ENCODE assay signal across 9 cellular contexts in the genomic region with DNA sequence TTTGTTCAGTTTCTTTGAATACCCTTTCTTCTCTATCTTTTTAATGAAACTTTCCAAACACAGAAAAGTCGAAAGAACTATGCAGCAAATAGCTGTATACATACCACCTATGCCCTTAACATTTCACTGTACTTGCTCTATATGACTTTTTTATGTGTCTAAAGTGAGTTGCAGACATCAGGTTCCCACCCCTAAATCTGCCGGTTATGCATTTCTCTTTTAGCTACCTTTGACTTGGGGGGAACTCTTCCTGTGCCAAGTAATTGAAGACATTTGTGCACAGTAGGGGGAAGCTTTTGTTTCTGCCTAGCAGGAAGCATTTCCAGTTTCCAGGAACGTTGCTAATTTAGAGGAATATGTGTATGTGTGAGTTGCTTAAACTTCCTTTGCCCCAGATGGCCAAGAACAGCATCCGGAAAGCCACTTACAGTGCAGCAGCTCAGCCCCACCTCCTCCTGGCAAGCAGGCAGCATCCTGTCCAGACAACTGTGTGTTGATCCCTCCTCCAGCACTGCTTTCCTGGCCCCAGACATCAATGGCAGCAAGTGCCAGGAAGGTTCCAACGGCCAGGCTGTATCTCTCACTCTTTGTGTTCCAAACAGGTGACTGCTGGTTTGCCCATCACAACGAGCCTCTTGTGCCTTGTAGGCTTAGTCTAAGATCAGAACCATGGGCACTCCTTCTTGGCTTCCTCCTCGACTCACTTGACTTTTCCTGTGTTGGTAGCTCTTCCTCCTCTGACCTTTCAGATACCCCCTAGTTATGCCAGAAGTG. TPM values are rescaled to one million over a fixed set of nuclear protein-coding genes. Genes with fewer than 3 reads are reported as not detected.
DNase-seq lines count a peak whose midpoint lies in the region; ATAC-seq and TF ChIP-seq lines count a peak whose summit lies in the region.
"Had no signal": no experiment of that assay in that cellular context is flagged by ENCODE, and none has a peak within 500 bp of the region (broad histone marks: within the 10 kb centered on the region; RNA-seq: fewer than 3 reads in every experiment).

No MANE protein-coding gene starts in this region.

- H3K36me3 ChIP-seq in colonic mucosa (no peaks in the 10 kb centered on the region), mucosa of descending colon (ENCODE audit: low read depth) (no peaks in the 10 kb centered on the region), trophoblast cell (ENCODE audit: control insufficient read depth in 1 of 2, insufficient read depth in 2 of 2, low read length in 2 of 2) (no peaks in the 10 kb centered on the region)

- no peak for TF ChIP-seq CTCF in LNCaP clone FGC (IDR thresholded peaks at IDR 0.05; ENCODE audit: control insufficient read depth, extremely low read depth, insufficient read depth)
- TF ChIP-seq CTCF in colonic mucosa (IDR thresholded peaks at IDR 0.05), result no peak
- no peak for TF ChIP-seq CTCF in mucosa of descending colon (IDR thresholded peaks at IDR 0.05)

- WGBS in trophoblast cell (ENCODE audit: extremely low coverage, insufficient coverage, insufficient read length), result no CpG with 5 or more reads among the region's 7 CpGs

- H3K4me3 ChIP-seq in LNCaP clone FGC (ENCODE audit: low read depth, low read length) (no peak overlapping the region), colonic mucosa (no peak overlapping the region), mucosa of descending colon (no peak overlapping the region), trophoblast cell (ENCODE audit: low read depth, low read length) (no peak overlapping the region)

- no peak overlapping the region for H2BK12ac ChIP-seq in trophoblast cell (ENCODE audit: low read length)

- no peak overlapping the region for H4K8ac ChIP-seq in trophoblast cell (ENCODE audit: low read depth, low read length)

- H3K27ac ChIP-seq in colonic mucosa, result no peak overlapping the region
- H3K27ac ChIP-seq in trophoblast cell (ENCODE audit: low read depth, low read length), result no peak overlapping the region

- H3K18ac ChIP-seq in trophoblast cell (ENCODE audit: low read length), result no peak overlapping the region

- no peak overlapping the region for H3K9ac ChIP-seq in colonic mucosa (ENCODE audit: low read depth in 2 of 2, low read length in 2 of 2)
- no peak overlapping the region for H3K9ac ChIP-seq in trophoblast cell (ENCODE audit: low read length)

- H3K4ac ChIP-seq in trophoblast cell (ENCODE audit: low read depth, low read length), result no peak overlapping the region

- no peak overlapping the region for H3K14ac ChIP-seq in trophoblast cell (ENCODE audit: low read length)

- peak; percentile 77 for ATAC-seq in mucosa of descending colon

- no peaks in the 10 kb centered on the region for H3K27me3 ChIP-seq in colonic mucosa
- H3K27me3 ChIP-seq in trophoblast cell (ENCODE audit: insufficient read depth, low read length), result no peaks in the 10 kb centered on the region

- H4K91ac ChIP-seq in trophoblast cell (ENCODE audit: low read depth, low read length), result no peak overlapping the region

- no peak overlapping the region for H3K23ac ChIP-seq in trophoblast cell (ENCODE audit: low read length)

- H2BK5ac ChIP-seq in trophoblast cell (ENCODE audit: low read depth, low read length, poor library complexity), result no peak overlapping the region

- H3K4me2 ChIP-seq in trophoblast cell (ENCODE audit: low read length), result no peak overlapping the region

- H2AK5ac ChIP-seq in trophoblast cell (ENCODE audit: low read length), result no peak overlapping the region

- H2BK120ac ChIP-seq in trophoblast cell (ENCODE audit: insufficient read depth, low read length, poor library complexity), result no peak overlapping the region

- peak; percentile 9 to 41 for DNase-seq in AML-193 (lab: John Stamatoyannopoulos, UW)
- peak; percentile 31 for DNase-seq in LNCaP clone FGC (ENCODE audit: low read depth)
- peak; percentile 57 for DNase-seq in colonic mucosa
- DNase-seq in mucosa of descending colon, result peak in 1 of 3 donors; percentile 38
- no peak for DNase-seq in trophoblast cell
- DNase-seq in NAMALWA (ENCODE audit: low spot score), result no peak
- DNase-seq in DMS79 (lab: John Stamatoyannopoulos, UW), result no peak
- no peak for DNase-seq in NCI-H345 (lab: John Stamatoyannopoulos, UW)

- no peak overlapping the region for H2AFZ ChIP-seq in trophoblast cell (ENCODE audit: insufficient read depth, low read length, poor library complexity)

- H4K12ac ChIP-seq in trophoblast cell (ENCODE audit: low read depth, low read length), result no peak overlapping the region

- H3K4me1 ChIP-seq in colonic mucosa (no peaks in the 10 kb centered on the region), mucosa of descending colon (ENCODE audit: low read depth) (no peaks in the 10 kb centered on the region), trophoblast cell (ENCODE audit: control insufficient read depth in 1 of 2, insufficient read depth in 2 of 2, low read length in 2 of 2) (no peaks in the 10 kb centered on the region)

- intact Hi-C loops in colonic mucosa (cut with DNase I), result no loop called here
- intact Hi-C loops in mucosa of descending colon (cut with DNase I, micrococcal nuclease), result no loop called here

- no peaks in the 10 kb centered on the region for H3K79me1 ChIP-seq in trophoblast cell (ENCODE audit: low read length)

- no peaks in the 10 kb centered on the region for H3K79me2 ChIP-seq in trophoblast cell (ENCODE audit: control insufficient read depth, insufficient read depth, low read length, poor library complexity)

- H3K9me3 ChIP-seq in colonic mucosa (no peaks in the 10 kb centered on the region), mucosa of descending colon (no peaks in the 10 kb centered on the region), trophoblast cell (ENCODE audit: insufficient read depth, low read depth, low read length) (no peaks in the 10 kb centered on the region)

RNA-seq across cellular contexts. Expression of gene GRAMD1A, which starts 14.7 kb away (rescaled TPM):
- total RNA-seq in colonic mucosa (10 to 100 TPM; 26.3 to 31.0 TPM), mucosa of descending colon (10 to 100 TPM; 32.5 to 53.1 (median 33.8) TPM)
- 48.7 and 50.2 TPM in 2 replicates for polyA plus RNA-seq in trophoblast cell (2013)

RNA-seq across cellular contexts. Expression of gene ZNF792, which starts 21.4 kb away (rescaled TPM):
- total RNA-seq in colonic mucosa (1 to 10 TPM; 6.7 to 8.1 TPM), mucosa of descending colon (1 to 10 TPM; 5.4 to 7.6 (median 6.7) TPM)
- polyA plus RNA-seq in trophoblast cell (2013), result 2.0 and 2.1 TPM in 2 replicates

RNA-seq across cellular contexts. Expression of gene SCN1B, which starts 44.8 kb away (rescaled TPM):
- total RNA-seq in colonic mucosa, result 1 to 10 TPM; 1.8 to 2.1 TPM
- 1 to 10 TPM; 1.6 to 8.8 (median 3.5) TPM for total RNA-seq in mucosa of descending colon
- polyA plus RNA-seq in trophoblast cell (2013), result 0.42 and 0.44 TPM in 2 replicates

RNA-seq across cellular contexts. Expression of gene HPN, which starts 56.1 kb away (rescaled TPM):
- 1 to 10 TPM in 1 of 2 donors, under 1 TPM in 1; 0.27 to 1.0 TPM for total RNA-seq in colonic mucosa
- total RNA-seq in mucosa of descending colon, result under 1 TPM in 2 of 3 donors, not detected in 1; 0.54 to 0.94 TPM
- 4.8 and 4.9 TPM in 2 replicates for polyA plus RNA-seq in trophoblast cell (2013)
- total RNA-seq: urinary bladder had no signal

RNA-seq across cellular contexts. Expression of gene ZNF30, which starts 58.7 kb away (rescaled TPM):
- total RNA-seq in colonic mucosa (1 to 10 TPM; 1.3 to 2.1 TPM), mucosa of descending colon (1 to 10 TPM; 1.3 to 4.9 (median 2.1) TPM)
- 0.97 and 1.1 TPM in 2 replicates for polyA plus RNA-seq in trophoblast cell (2013)

Comparison
In these comparisons a context has a peak if more than half of its experiments do, and no peak if none do; other contexts are left out.
1. DNase-seq: peak in AML-193 (2 of 2), LNCaP clone FGC (single experiment) and colonic mucosa (single experiment); none in trophoblast cell (0 of 2), NAMALWA (single experiment), DMS79 (single experiment) and NCI-H345 (single experiment).